In genomic region chr9:35691757-35692301, GRCh38 we compare ENCODE assay signal across 9 cellular contexts. TPM values are rescaled to one million over a fixed set of nuclear protein-coding genes. Genes with fewer than 3 reads are reported as not detected.
DNase-seq lines count a peak whose midpoint lies in the region; ATAC-seq, FAIRE-seq and TF ChIP-seq lines count a peak whose summit lies in the region.
"Had no signal": no experiment of that assay in that cellular context is flagged by ENCODE, and none has a peak within 500 bp of the region (broad histone marks: within the 10 kb centered on the region; RNA-seq: fewer than 3 reads in every experiment).

No MANE protein-coding gene starts in this region.

- H3K4me3 ChIP-seq in kidney (ENCODE audit: low read length in 2 of 2) (peak overlapping the region in 1 of 2 donors; percentile 74), stomach smooth muscle (ENCODE audit: low read length in 2 of 2) (peak overlapping the region; percentile 70 to 92)

- TF ChIP-seq CTCF in activated B cell treated with CpG ODN at 0.5 μM for 24 hours (IDR thresholded peaks at IDR 0.05) (no peak), kidney (IDR thresholded peaks at IDR 0.05; ENCODE audit: borderline replicate concordance, extremely low read depth, insufficient read depth) (no peak)

- ATAC-seq in activated CD4-positive, alpha-beta T cell treated with anti-CD3 and anti-CD28 coated beads for 36 hours, result no peak
- ATAC-seq in activated B cell treated with CpG ODN at 0.5 μM for 24 hours (ENCODE audit: low read depth) (no peak), HG03460 (IDR thresholded peaks at IDR 0.05; ENCODE audit: unreplicated experiment) (no peak)

- intact Hi-C loops in activated CD4-positive, alpha-beta T cell treated with anti-CD3 and anti-CD28 coated beads for 36 hours (cut with DNase I, micrococcal nuclease), result loop anchor here in 1 of 2 experiments (2.0 kb wide), 1 partner anchor 41 kb away; the partner anchor contains the start of genes CREB3 and TLN1
- intact Hi-C loops in activated B cell treated with CpG ODN at 0.5 μM for 24 hours (cut with micrococcal nuclease), result no loop called here
- intact Hi-C loops in kidney (cut with DNase I), result no loop called here

- H3K27ac ChIP-seq in kidney (ENCODE audit: low read depth in 2 of 2, low read length in 2 of 2) (no peak overlapping the region), stomach smooth muscle (ENCODE audit: low read length) (peak overlapping the region; percentile 100)

- peaks cover 25% of the 10 kb centered on the region for H3K4me1 Mint-ChIP-seq in activated CD4-positive, alpha-beta T cell treated with anti-CD3 and anti-CD28 coated beads for 36 hours
- peaks cover 19% of the 10 kb centered on the region for H3K4me1 Mint-ChIP-seq in activated B cell treated with CpG ODN at 0.5 μM for 24 hours

- H3K4me3 Mint-ChIP-seq in activated CD4-positive, alpha-beta T cell treated with anti-CD3 and anti-CD28 coated beads for 36 hours, result peak overlapping the region; percentile 71
- H3K4me3 Mint-ChIP-seq in activated B cell treated with CpG ODN at 0.5 μM for 24 hours, result peak overlapping the region; percentile 86

- no peak for DNase-seq in activated CD4-positive, alpha-beta T cell treated with anti-CD3 and anti-CD28 coated beads for 36 hours
- no peak for DNase-seq in activated CD4-positive, alpha-beta T cell treated with anti-CD3 and anti-CD28 coated beads for 48 hours
- DNase-seq in activated B cell treated with CpG ODN at 0.5 μM for 24 hours (no peak), kidney (peak; percentile 63), midbrain (lab: John Stamatoyannopoulos, UW) (no peak), frontal cortex (ENCODE audit: low spot score in 2 of 2) (no peak)

- H3K27me3 ChIP-seq in stomach smooth muscle (ENCODE audit: control insufficient read depth in 1 of 2, insufficient read depth in 2 of 2, low read length in 2 of 2), result no peaks in the 10 kb centered on the region

- CTCF ChIA-PET in activated CD4-positive, alpha-beta T cell treated with anti-CD3 and anti-CD28 coated beads for 36 hours (lab: Charles Lee), result interaction anchor here (1.2 to 2.5 kb wide), 6 partner anchors 22 to 80 kb away, joined by 3 to 7 read pairs (median 4); no protein-coding TSS in a partner anchor
- CTCF ChIA-PET in activated B cell treated with CpG ODN at 0.5 μM for 24 hours (lab: Charles Lee), result interaction anchor here (1.5 to 3.1 kb wide), 3 partner anchors 34 to 79 kb away, joined by 8 read pairs; partner anchors contain the start of genes CCDC107 and RMRP

- H3K9me3 ChIP-seq in kidney (ENCODE audit: control insufficient read depth in 1 of 2, low read length in 2 of 2), result no peaks in the 10 kb centered on the region
- H3K9me3 ChIP-seq in stomach smooth muscle (ENCODE audit: control insufficient read depth in 2 of 2, low read length in 2 of 2), result no peaks in the 10 kb centered on the region

- no peaks in the 10 kb centered on the region for H3K9me3 Mint-ChIP-seq in activated CD4-positive, alpha-beta T cell treated with anti-CD3 and anti-CD28 coated beads for 36 hours (ENCODE audit: low read depth)
- H3K9me3 Mint-ChIP-seq in activated B cell treated with CpG ODN at 0.5 μM for 24 hours, result no peaks in the 10 kb centered on the region

- peaks cover 10% of the 10 kb centered on the region for H3K36me3 Mint-ChIP-seq in activated CD4-positive, alpha-beta T cell treated with anti-CD3 and anti-CD28 coated beads for 36 hours (ENCODE audit: low read depth)
- peaks cover 2% of the 10 kb centered on the region for H3K36me3 Mint-ChIP-seq in activated B cell treated with CpG ODN at 0.5 μM for 24 hours (ENCODE audit: low read depth)

- H3K9ac ChIP-seq in kidney (ENCODE audit: low read length in 2 of 2) (no peak overlapping the region), stomach smooth muscle (ENCODE audit: low read length in 2 of 2) (peak overlapping the region; percentile 98)

- POLR2A ChIA-PET in activated CD4-positive, alpha-beta T cell treated with anti-CD3 and anti-CD28 coated beads for 36 hours (lab: Charles Lee), result interaction anchor here (0.7 kb wide), 1 partner anchor 27 kb away, joined by 9 read pairs; the partner anchor contains the start of gene ARHGEF39
- POLR2A ChIA-PET in activated B cell treated with CpG ODN at 0.5 μM for 24 hours (lab: Charles Lee), result interaction anchor here (0.9 to 1.4 kb wide), 2 partner anchors 45 to 151 kb away, joined by 3 to 4 read pairs; no protein-coding TSS in a partner anchor

- no peaks in the 10 kb centered on the region for H3K27me3 Mint-ChIP-seq in activated CD4-positive, alpha-beta T cell treated with anti-CD3 and anti-CD28 coated beads for 36 hours
- H3K27me3 Mint-ChIP-seq in activated B cell treated with CpG ODN at 0.5 μM for 24 hours, result no peaks in the 10 kb centered on the region

- peaks cover 0 to 6% of the 10 kb centered on the region in 2 donors for H3K4me1 ChIP-seq in kidney (ENCODE audit: control insufficient read depth in 1 of 2, insufficient read depth in 1 of 2, low read depth in 1 of 2, low read length in 2 of 2)
- peaks cover 22% of the 10 kb centered on the region for H3K4me1 ChIP-seq in stomach smooth muscle (ENCODE audit: control insufficient read depth, insufficient read depth, low read length)

- no peak for FAIRE-seq in kidney (lab: Jason Lieb, UNC)
- no peak for FAIRE-seq in frontal cortex (lab: Jason Lieb, UNC)
- FAIRE-seq: keratinocyte had no signal

- no peak overlapping the region for H3K27ac Mint-ChIP-seq in activated CD4-positive, alpha-beta T cell treated with anti-CD3 and anti-CD28 coated beads for 36 hours
- H3K27ac Mint-ChIP-seq in activated B cell treated with CpG ODN at 0.5 μM for 24 hours, result peak overlapping the region; percentile 30

- H3K36me3 ChIP-seq in kidney (ENCODE audit: control insufficient read depth in 1 of 2, insufficient read depth in 2 of 2, low read length in 2 of 2) (peaks cover under 1 to 2% of the 10 kb centered on the region in 2 donors), stomach smooth muscle (ENCODE audit: control insufficient read depth in 2 of 2, insufficient read depth in 2 of 2, low read length in 2 of 2) (peaks cover 23 to 30% of the 10 kb centered on the region in 2 donors)

RNA-seq across cellular contexts. Expression of gene TPM2, which starts 2.1 kb away (rescaled TPM):
- total RNA-seq in activated CD4-positive, alpha-beta T cell treated with anti-CD3 and anti-CD28 coated beads for 36 hours, result 1 to 10 TPM; 4.3 to 5.5 TPM
- total RNA-seq in activated B cell treated with CpG ODN at 0.5 μM for 24 hours (1.9 and 2.0 TPM in 2 replicates), kidney (218 TPM), frontal cortex (11.0 TPM)
- polyA plus RNA-seq in kidney (ENCODE audit: insufficient read depth, low read depth, low replicate concordance), result 287 TPM

RNA-seq across cellular contexts. Expression of gene CA9, which starts 18.1 kb away (rescaled TPM):
- 1 to 10 TPM; 2.9 to 3.1 TPM for total RNA-seq in activated CD4-positive, alpha-beta T cell treated with anti-CD3 and anti-CD28 coated beads for 36 hours
- total RNA-seq in activated B cell treated with CpG ODN at 0.5 μM for 24 hours (0.86 TPM in 1 of 2 replicates, not detected in the other), kidney (0.85 TPM), frontal cortex (0.82 TPM)
- polyA plus RNA-seq in kidney (ENCODE audit: insufficient read depth, low read depth, low replicate concordance), result 0.67 TPM

RNA-seq across cellular contexts. Expression of gene ARHGEF39, which starts 26.8 kb away (rescaled TPM):
- 10 to 100 TPM; 19.1 to 23.1 TPM for total RNA-seq in activated CD4-positive, alpha-beta T cell treated with anti-CD3 and anti-CD28 coated beads for 36 hours
- total RNA-seq in activated B cell treated with CpG ODN at 0.5 μM for 24 hours, result 0.59 and 0.89 TPM in 2 replicates
- total RNA-seq in kidney, result 0.72 TPM
- 0.17 TPM for polyA plus RNA-seq in kidney (ENCODE audit: insufficient read depth, low read depth, low replicate concordance)
- 0.41 TPM for total RNA-seq in frontal cortex

RNA-seq across cellular contexts. Expression of gene CCDC107, which starts 33.7 kb away (rescaled TPM):
- 10 to 100 TPM in 1 of 2 experiments, 1 to 10 TPM in 1; 7.9 to 10.4 TPM for total RNA-seq in activated CD4-positive, alpha-beta T cell treated with anti-CD3 and anti-CD28 coated beads for 36 hours
- total RNA-seq in activated B cell treated with CpG ODN at 0.5 μM for 24 hours (32.5 and 34.5 TPM in 2 replicates), kidney (26.8 TPM), frontal cortex (10.6 TPM)
- 52.3 TPM for polyA plus RNA-seq in kidney (ENCODE audit: insufficient read depth, low read depth, low replicate concordance)

RNA-seq across cellular contexts. Expression of gene RMRP, which starts 34.0 kb away (rescaled TPM):
- total RNA-seq in activated CD4-positive, alpha-beta T cell treated with anti-CD3 and anti-CD28 coated beads for 36 hours, result over 10,000 TPM in 1 of 2 experiments, 100 to 1,000 TPM in 1; 894 to 11,462 TPM
- total RNA-seq in activated B cell treated with CpG ODN at 0.5 μM for 24 hours (8,247 and 9,516 TPM in 2 replicates), kidney (36,256 TPM), frontal cortex (133,388 TPM)
- not detected for polyA plus RNA-seq in kidney (ENCODE audit: insufficient read depth, low read depth, low replicate concordance)

Comparison
In these comparisons a context has a peak if more than half of its experiments do, and no peak if none do; other contexts are left out.
1. H3K9ac ChIP-seq: peak in stomach smooth muscle (2 of 2); none in kidney (0 of 2).
2. RNA of gene TPM2, which starts 2.1 kb away (total RNA-seq): 218 TPM in kidney (single experiment); 11.0 TPM in frontal cortex (single experiment), 4.3 to 5.5 TPM in activated CD4-positive, alpha-beta T cell treated with anti-CD3 and anti-CD28 coated beads for 36 hours and 1.9 to 2.0 TPM in activated B cell treated with CpG ODN at 0.5 μM for 24 hours; every median in the first group is over 10 times any median in the second.
3. RNA of gene ARHGEF39, which starts 26.8 kb away (total RNA-seq): 19.1 to 23.1 TPM in activated CD4-positive, alpha-beta T cell treated with anti-CD3 and anti-CD28 coated beads for 36 hours; 0.59 to 0.89 TPM in activated B cell treated with CpG ODN at 0.5 μM for 24 hours, 0.72 TPM in kidney (single experiment) and 0.41 TPM in frontal cortex (single experiment); every median in the first group is over 10 times any median in the second.